Comparison of ENCODE assay signal across 8 cellular contexts in the genomic region with DNA sequence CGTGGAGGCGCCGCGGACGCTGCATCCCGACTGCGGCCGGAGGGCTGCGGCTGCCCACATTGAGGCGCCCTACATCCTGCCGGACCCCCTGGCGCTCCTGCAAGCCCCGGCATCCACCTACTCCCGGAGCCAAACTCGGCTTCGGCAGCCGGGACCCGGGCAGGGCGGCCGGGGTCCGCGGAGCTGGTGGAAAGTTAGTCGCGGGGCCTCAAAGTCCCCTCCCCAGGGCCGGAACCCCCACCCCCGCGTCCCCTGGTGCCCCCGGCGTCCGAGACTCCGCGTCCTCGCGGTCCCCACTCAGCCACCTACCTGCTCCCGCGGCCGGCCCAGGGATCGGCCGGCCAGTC. TPM values are rescaled to one million over a fixed set of nuclear protein-coding genes. Genes with fewer than 3 reads are reported as not detected.
DNase-seq lines count a peak whose midpoint lies in the region; ATAC-seq and TF ChIP-seq lines count a peak whose summit lies in the region.

No MANE protein-coding gene starts in this region.

- no peak for TF ChIP-seq CTCF in AG04449 (IDR thresholded peaks at IDR 0.05; ENCODE audit: insufficient read depth, low read length, missing control alignments)
- no peak for TF ChIP-seq CTCF in CD4-positive, alpha-beta T cell (IDR thresholded peaks at IDR 0.05)

- peaks cover 92% of the 10 kb centered on the region for H3K27me3 ChIP-seq in HUES6 (ENCODE audit: control insufficient read depth, insufficient read depth, low read length)
- peaks cover 58 to 64% of the 10 kb centered on the region in 2 donors for H3K27me3 ChIP-seq in duodenal mucosa (ENCODE audit: control insufficient read depth in 1 of 2, insufficient read depth in 2 of 2, low read length in 2 of 2)
- H3K27me3 ChIP-seq in naive thymus-derived CD4-positive, alpha-beta T cell (ENCODE audit: control insufficient read depth in 2 of 2, insufficient read depth in 2 of 2, low read length in 2 of 2): peaks cover 3 to 28% of the 10 kb centered on the region in 2 donors
- H3K27me3 ChIP-seq in CD4-positive, alpha-beta T cell (ENCODE audit: control insufficient read depth, insufficient read depth, low read length): peaks cover 74% of the 10 kb centered on the region

- intact Hi-C loops in naive thymus-derived CD4-positive, alpha-beta T cell (cut with micrococcal nuclease): loop anchor here (2.0 to 5.0 kb wide), 2 partner anchors 34 to 39 kb away; partner anchors contain the start of gene DIS3L (in 1 of the 2)
- intact Hi-C loops in CD4-positive, alpha-beta T cell (cut with DNase I, micrococcal nuclease): loop anchor here in 1 of 2 experiments (2.0 kb wide), 1 partner anchor 246 kb away; no protein-coding TSS in a partner anchor

- no peak overlapping the region for H3K9ac ChIP-seq in HUES6 (ENCODE audit: low read length)
- no peak overlapping the region for H3K9ac ChIP-seq in duodenal mucosa (ENCODE audit: low read depth in 1 of 2, low read length in 2 of 2)

- no peak for ATAC-seq in naive thymus-derived CD4-positive, alpha-beta T cell
- ATAC-seq in CD4-positive, alpha-beta T cell (ENCODE audit: poor library complexity): no peak
- ATAC-seq in HG02885 (IDR thresholded peaks at IDR 0.05; ENCODE audit: poor library complexity, unreplicated experiment): no peak

- H3K9me3 Mint-ChIP-seq in naive thymus-derived CD4-positive, alpha-beta T cell: no peaks in the 10 kb centered on the region
- H3K9me3 Mint-ChIP-seq in CD4-positive, alpha-beta T cell: no peaks in the 10 kb centered on the region

- peak overlapping the region in 2 of 10 donors; percentile 78 to 96 for H3K4me3 Mint-ChIP-seq in naive thymus-derived CD4-positive, alpha-beta T cell
- H3K4me3 Mint-ChIP-seq in CD4-positive, alpha-beta T cell: no peak overlapping the region

- H3K4me1 ChIP-seq in HUES6 (ENCODE audit: control insufficient read depth, insufficient read depth, low read length) (peaks cover 21% of the 10 kb centered on the region), duodenal mucosa (ENCODE audit: control insufficient read depth in 1 of 2, insufficient read depth in 2 of 2, low read length in 2 of 2) (peaks cover 8 to 15% of the 10 kb centered on the region in 2 donors)
- peaks cover 0 to 14% of the 10 kb centered on the region in 2 donors for H3K4me1 ChIP-seq in naive thymus-derived CD4-positive, alpha-beta T cell (ENCODE audit: control insufficient read depth in 2 of 2, insufficient read depth in 2 of 2, low read length in 2 of 2)

- DNase-seq in AG04449 (ENCODE audit: low read depth, low spot score) (no peak), EL (no peak), dedifferentiated amniotic fluid mesenchymal stem cell (ENCODE audit: extremely low spot score) (no peak)
- no peak for DNase-seq in naive thymus-derived CD4-positive, alpha-beta T cell
- DNase-seq in CD4-positive, alpha-beta T cell: no peak

- H3K4me1 Mint-ChIP-seq in naive thymus-derived CD4-positive, alpha-beta T cell: peaks cover 7 to 28% (median 18%) of the 10 kb centered on the region in 7 donors
- H3K4me1 Mint-ChIP-seq in CD4-positive, alpha-beta T cell (ENCODE audit: low read depth): peaks cover 13% of the 10 kb centered on the region

- H3K36me3 ChIP-seq in HUES6 (ENCODE audit: control insufficient read depth, insufficient read depth, low read length): no peaks in the 10 kb centered on the region
- no peaks in the 10 kb centered on the region for H3K36me3 ChIP-seq in duodenal mucosa (ENCODE audit: control insufficient read depth in 1 of 2, insufficient read depth in 2 of 2, low read length in 2 of 2)
- no peaks in the 10 kb centered on the region for H3K36me3 ChIP-seq in naive thymus-derived CD4-positive, alpha-beta T cell (ENCODE audit: control insufficient read depth in 2 of 3, insufficient read depth in 3 of 3, low read length in 3 of 3)

- no peaks in the 10 kb centered on the region for H3K9me3 ChIP-seq in HUES6 (ENCODE audit: control insufficient read depth, insufficient read depth, low read depth, low read length)
- H3K9me3 ChIP-seq in duodenal mucosa (ENCODE audit: control insufficient read depth in 1 of 2, low read length in 2 of 2): no peaks in the 10 kb centered on the region
- no peaks in the 10 kb centered on the region for H3K9me3 ChIP-seq in naive thymus-derived CD4-positive, alpha-beta T cell (ENCODE audit: control insufficient read depth in 2 of 3, low read length in 3 of 3)
- H3K9me3 ChIP-seq in CD4-positive, alpha-beta T cell (ENCODE audit: control insufficient read depth, low read length): no peaks in the 10 kb centered on the region

- H3K27ac ChIP-seq in HUES6 (ENCODE audit: low read depth, low read length): no peak overlapping the region
- H3K27ac ChIP-seq in duodenal mucosa (ENCODE audit: low read depth, low read length): no peak overlapping the region
- H3K27ac ChIP-seq in naive thymus-derived CD4-positive, alpha-beta T cell (ENCODE audit: low read depth, low read length): no peak overlapping the region
- no peak overlapping the region for H3K27ac ChIP-seq in CD4-positive, alpha-beta T cell (ENCODE audit: low read depth, low read length)

- CTCF ChIA-PET in AG04449 (lab: Yijun Ruan, JAX): interaction anchor here (1.0 kb wide), 1 partner anchor 245 kb away, joined by 3 read pairs; no protein-coding TSS in a partner anchor
- CTCF ChIA-PET in naive thymus-derived CD4-positive, alpha-beta T cell (lab: Charles Lee): no interaction called here
- CTCF ChIA-PET in CD4-positive, alpha-beta T cell (lab: Charles Lee): no interaction called here

- H3K27ac Mint-ChIP-seq in naive thymus-derived CD4-positive, alpha-beta T cell: no peak overlapping the region
- no peak overlapping the region for H3K27ac Mint-ChIP-seq in CD4-positive, alpha-beta T cell

- peaks cover 0 to 4% (median 3%) of the 10 kb centered on the region in 5 donors for H3K36me3 Mint-ChIP-seq in naive thymus-derived CD4-positive, alpha-beta T cell
- no peaks in the 10 kb centered on the region for H3K36me3 Mint-ChIP-seq in CD4-positive, alpha-beta T cell (ENCODE audit: low read depth)

- POLR2A ChIA-PET in AG04449 (lab: Yijun Ruan, JAX): no interaction called here
- POLR2A ChIA-PET in naive thymus-derived CD4-positive, alpha-beta T cell (lab: Charles Lee): no interaction called here
- POLR2A ChIA-PET in CD4-positive, alpha-beta T cell (lab: Charles Lee): no interaction called here

- peaks cover 53 to 87% (median 70%) of the 10 kb centered on the region in 5 donors for H3K27me3 Mint-ChIP-seq in naive thymus-derived CD4-positive, alpha-beta T cell
- H3K27me3 Mint-ChIP-seq in CD4-positive, alpha-beta T cell: peaks cover 78% of the 10 kb centered on the region

- H3K4me3 ChIP-seq in AG04449 (ENCODE audit: low read depth, low read length) (peak overlapping the region; percentile 52), HUES6 (ENCODE audit: low read depth, low read length) (peak overlapping the region; percentile 77), duodenal mucosa (ENCODE audit: low read depth in 1 of 2, low read length in 2 of 2) (peak overlapping the region; percentile 72 to 75)
- peak overlapping the region; percentile 76 for H3K4me3 ChIP-seq in naive thymus-derived CD4-positive, alpha-beta T cell (ENCODE audit: low read length)

RNA-seq across cellular contexts. Expression of gene MEGF11, which starts 0.3 kb away (rescaled TPM):
- not detected for total RNA-seq in naive thymus-derived CD4-positive, alpha-beta T cell
- polyA plus RNA-seq in naive thymus-derived CD4-positive, alpha-beta T cell: under 1 TPM in 1 of 2 donors, not detected in 1; 0.45 TPM
- not detected for total RNA-seq in CD4-positive, alpha-beta T cell

RNA-seq across cellular contexts. Expression of gene DIS3L, which starts 40.1 kb away (rescaled TPM):
- total RNA-seq in naive thymus-derived CD4-positive, alpha-beta T cell: 10 to 100 TPM; 34.3 to 40.2 (median 38.1) TPM
- polyA plus RNA-seq in naive thymus-derived CD4-positive, alpha-beta T cell: 10 to 100 TPM; 25.3 to 48.8 TPM
- 10 to 100 TPM; 22.6 to 24.3 TPM for total RNA-seq in CD4-positive, alpha-beta T cell
